In the genomic region with DNA sequence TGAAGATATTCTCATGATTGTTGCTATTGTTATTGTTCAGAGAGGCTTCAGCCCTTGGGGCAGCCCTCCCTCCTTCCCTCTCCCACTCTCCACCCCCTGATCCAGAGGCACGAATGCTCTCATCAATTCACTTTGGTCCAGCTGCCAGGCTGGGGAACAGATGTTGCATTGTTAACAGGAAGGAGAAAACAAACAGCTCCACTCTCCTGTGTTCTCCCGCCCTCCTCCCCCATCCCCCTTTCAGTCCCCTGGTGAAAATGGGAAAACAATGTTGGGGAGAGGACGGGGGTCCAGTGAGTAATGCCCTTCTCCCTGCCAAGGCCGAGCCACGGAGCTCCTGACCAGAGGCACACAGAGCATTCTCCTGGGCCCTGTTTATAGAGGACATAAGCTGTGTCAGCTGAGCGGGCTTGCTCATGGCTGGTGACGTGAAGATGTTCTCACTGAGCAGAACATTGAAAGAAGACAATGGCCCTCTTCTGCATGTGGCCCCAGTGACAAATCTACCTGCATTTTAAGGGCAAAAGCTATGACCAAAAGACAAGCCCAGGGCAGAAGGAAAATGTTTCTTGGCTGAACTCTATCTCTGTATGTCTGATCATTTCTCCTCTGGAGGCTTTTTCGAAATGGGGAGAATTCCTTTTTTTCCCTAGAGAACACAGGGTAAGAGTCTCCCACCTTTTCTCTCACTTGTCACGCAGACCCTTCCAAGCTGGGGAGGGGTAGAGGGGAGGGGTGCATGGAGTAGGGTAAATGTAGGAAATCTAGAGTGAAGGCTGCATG, we compare ENCODE assay signal across 1 cellular context.
TF ChIP-seq lines count a peak whose summit lies in the region.

No MANE protein-coding gene starts in this region.

TF ChIP-seq in GM23338, 12 proteins besides CTCF, POLR2A, EP300 and RAD21 (continued from another document):
- TF ChIP-seq, protein P1, sequence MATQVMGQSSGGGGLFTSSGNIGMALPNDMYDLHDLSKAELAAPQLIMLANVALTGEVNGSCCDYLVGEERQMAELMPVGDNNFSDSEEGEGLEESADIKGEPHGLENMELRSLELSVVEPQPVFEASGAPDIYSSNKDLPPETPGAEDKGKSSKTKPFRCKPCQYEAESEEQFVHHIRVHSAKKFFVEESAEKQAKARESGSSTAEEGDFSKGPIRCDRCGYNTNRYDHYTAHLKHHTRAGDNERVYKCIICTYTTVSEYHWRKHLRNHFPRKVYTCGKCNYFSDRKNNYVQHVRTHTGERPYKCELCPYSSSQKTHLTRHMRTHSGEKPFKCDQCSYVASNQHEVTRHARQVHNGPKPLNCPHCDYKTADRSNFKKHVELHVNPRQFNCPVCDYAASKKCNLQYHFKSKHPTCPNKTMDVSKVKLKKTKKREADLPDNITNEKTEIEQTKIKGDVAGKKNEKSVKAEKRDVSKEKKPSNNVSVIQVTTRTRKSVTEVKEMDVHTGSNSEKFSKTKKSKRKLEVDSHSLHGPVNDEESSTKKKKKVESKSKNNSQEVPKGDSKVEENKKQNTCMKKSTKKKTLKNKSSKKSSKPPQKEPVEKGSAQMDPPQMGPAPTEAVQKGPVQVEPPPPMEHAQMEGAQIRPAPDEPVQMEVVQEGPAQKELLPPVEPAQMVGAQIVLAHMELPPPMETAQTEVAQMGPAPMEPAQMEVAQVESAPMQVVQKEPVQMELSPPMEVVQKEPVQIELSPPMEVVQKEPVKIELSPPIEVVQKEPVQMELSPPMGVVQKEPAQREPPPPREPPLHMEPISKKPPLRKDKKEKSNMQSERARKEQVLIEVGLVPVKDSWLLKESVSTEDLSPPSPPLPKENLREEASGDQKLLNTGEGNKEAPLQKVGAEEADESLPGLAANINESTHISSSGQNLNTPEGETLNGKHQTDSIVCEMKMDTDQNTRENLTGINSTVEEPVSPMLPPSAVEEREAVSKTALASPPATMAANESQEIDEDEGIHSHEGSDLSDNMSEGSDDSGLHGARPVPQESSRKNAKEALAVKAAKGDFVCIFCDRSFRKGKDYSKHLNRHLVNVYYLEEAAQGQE (IDR thresholded peaks at IDR 0.05; ENCODE audit: unreplicated experiment), result no peak
